ENCODE assay signal across 15 cellular contexts in the genomic region with DNA sequence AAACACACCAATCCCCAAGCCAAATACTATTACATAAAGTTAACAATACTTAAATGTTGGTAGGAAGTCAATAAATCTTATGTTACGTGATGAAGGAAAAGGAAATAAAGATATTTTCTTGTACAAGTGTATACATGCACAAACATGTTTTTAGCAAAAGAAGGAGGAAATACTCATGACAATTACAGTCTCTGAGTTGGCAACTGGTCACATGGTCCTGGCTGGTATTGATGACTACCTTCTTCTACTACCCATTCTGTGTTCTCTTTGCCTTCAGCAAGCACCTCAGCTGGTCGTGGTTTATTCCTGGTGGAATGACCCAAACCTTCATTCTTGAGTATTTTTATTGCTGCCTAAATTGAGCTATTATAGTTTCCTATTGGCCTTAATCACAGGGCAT.
DNase-seq lines count a peak whose midpoint lies in the region; TF ChIP-seq lines count a peak whose summit lies in the region.
"Had no signal": no experiment of that assay in that cellular context is flagged by ENCODE, and none has a peak within 500 bp of the region (broad histone marks: within the 10 kb centered on the region; RNA-seq: fewer than 3 reads in every experiment).

No MANE protein-coding gene starts in this region.

- no peak overlapping the region for H3K27ac ChIP-seq in caudate nucleus (ENCODE audit: low read depth, low read length)
- H3K27ac ChIP-seq: A549 had no signal

- H3K27ac Mint-ChIP-seq in activated naive CD4-positive, alpha-beta T cell treated with anti-CD3 and anti-CD28 coated beads for 36 hours = peak overlapping the region; percentile 51
- peak overlapping the region; percentile 2 for H3K27ac Mint-ChIP-seq in activated CD4-positive, alpha-beta memory T cell treated with anti-CD3 and anti-CD28 coated beads, Interleukin-2, amount 10 ng/mL, durations not matched to agents 7 days and 5 days
- H3K27ac Mint-ChIP-seq in progenitor cell of endocrine pancreas = peak overlapping the region; percentile 8
- H3K27ac Mint-ChIP-seq: CD4-positive, alpha-beta T cell had no signal

- H3K4me3 ChIP-seq in epithelial cell of esophagus (ENCODE audit: low read length) = no peak overlapping the region
- H3K4me3 ChIP-seq: A549, K562 had no signal

- H3K4me1 Mint-ChIP-seq in activated naive CD4-positive, alpha-beta T cell treated with anti-CD3 and anti-CD28 coated beads for 36 hours (ENCODE audit: low read depth) = peaks cover 9% of the 10 kb centered on the region
- peaks cover 4% of the 10 kb centered on the region for H3K4me1 Mint-ChIP-seq in activated CD4-positive, alpha-beta memory T cell treated with anti-CD3 and anti-CD28 coated beads, Interleukin-2, amount 10 ng/mL, durations not matched to agents 7 days and 5 days
- no peaks in the 10 kb centered on the region for H3K4me1 Mint-ChIP-seq in progenitor cell of endocrine pancreas (ENCODE audit: low read depth)

- peaks cover 66% of the 10 kb centered on the region for H3K36me3 Mint-ChIP-seq in activated naive CD4-positive, alpha-beta T cell treated with anti-CD3 and anti-CD28 coated beads for 36 hours (ENCODE audit: low read depth)
- H3K36me3 Mint-ChIP-seq in activated CD4-positive, alpha-beta memory T cell treated with anti-CD3 and anti-CD28 coated beads, Interleukin-2, amount 10 ng/mL, durations not matched to agents 7 days and 5 days (ENCODE audit: low read depth) = peaks cover 93% of the 10 kb centered on the region
- peaks cover 78% of the 10 kb centered on the region for H3K36me3 Mint-ChIP-seq in progenitor cell of endocrine pancreas (ENCODE audit: insufficient read depth)

- no peak for DNase-seq in activated naive CD4-positive, alpha-beta T cell treated with anti-CD3 and anti-CD28 coated beads for 36 hours
- no peak for DNase-seq in activated naive CD4-positive, alpha-beta T cell treated with anti-CD3 and anti-CD28 coated beads, Interleukin-2, amount 50 U/mL, for 16 hours
- DNase-seq in activated CD4-positive, alpha-beta memory T cell treated with anti-CD3 and anti-CD28 coated beads, Interleukin-2, amount 10 ng/mL, durations not matched to agents 7 days and 5 days = no peak
- DNase-seq in epithelial cell of esophagus (ENCODE audit: low read depth) (peak; percentile 83), progenitor cell of endocrine pancreas (ENCODE audit: low spot score, unreplicated experiment) (no peak), caudate nucleus (lab: John Stamatoyannopoulos, UW) (no peak), Kasumi-1 (lab: John Stamatoyannopoulos, UW) (no peak)
- DNase-seq: Caco-2; CD4-positive, alpha-beta T cell; NCI-H187 treated with DMSO at 0.1 percent for 48 hours; NCI-H226; NCI-H82; OCI-M1 had no signal

- CTCF ChIA-PET in activated naive CD4-positive, alpha-beta T cell treated with anti-CD3 and anti-CD28 coated beads for 36 hours (lab: Charles Lee) = no interaction called here
- CTCF ChIA-PET in activated CD4-positive, alpha-beta memory T cell treated with anti-CD3 and anti-CD28 coated beads, Interleukin-2, amount 10 ng/mL, durations not matched to agents 7 days and 5 days (lab: Charles Lee) = no interaction called here

- intact Hi-C loops in activated naive CD4-positive, alpha-beta T cell treated with anti-CD3 and anti-CD28 coated beads for 36 hours (cut with micrococcal nuclease) = no loop called here

- TF ChIP-seq CTCF in epithelial cell of esophagus (IDR thresholded peaks at IDR 0.05; ENCODE audit: insufficient read depth, low read depth, low read length, missing control alignments) = no peak
- no peak for TF ChIP-seq CTCF in progenitor cell of endocrine pancreas (IDR thresholded peaks at IDR 0.05; ENCODE audit: unreplicated experiment)

- no peak overlapping the region for H3K4me3 Mint-ChIP-seq in activated naive CD4-positive, alpha-beta T cell treated with anti-CD3 and anti-CD28 coated beads for 36 hours
- H3K4me3 Mint-ChIP-seq in activated CD4-positive, alpha-beta memory T cell treated with anti-CD3 and anti-CD28 coated beads, Interleukin-2, amount 10 ng/mL, durations not matched to agents 7 days and 5 days = no peak overlapping the region
- H3K4me3 Mint-ChIP-seq in progenitor cell of endocrine pancreas (ENCODE audit: low read depth) = no peak overlapping the region
- H3K4me3 Mint-ChIP-seq: CD4-positive, alpha-beta T cell had no signal

- no peaks in the 10 kb centered on the region for H3K9me3 Mint-ChIP-seq in activated naive CD4-positive, alpha-beta T cell treated with anti-CD3 and anti-CD28 coated beads for 36 hours
- H3K9me3 Mint-ChIP-seq in activated CD4-positive, alpha-beta memory T cell treated with anti-CD3 and anti-CD28 coated beads, Interleukin-2, amount 10 ng/mL, durations not matched to agents 7 days and 5 days = no peaks in the 10 kb centered on the region
- peaks cover 3% of the 10 kb centered on the region for H3K9me3 Mint-ChIP-seq in progenitor cell of endocrine pancreas (ENCODE audit: low read depth)
- H3K9me3 Mint-ChIP-seq: CD4-positive, alpha-beta T cell had no signal

- H3K27me3 Mint-ChIP-seq in activated naive CD4-positive, alpha-beta T cell treated with anti-CD3 and anti-CD28 coated beads for 36 hours (ENCODE audit: low read depth) = no peaks in the 10 kb centered on the region
- H3K27me3 Mint-ChIP-seq in activated CD4-positive, alpha-beta memory T cell treated with anti-CD3 and anti-CD28 coated beads, Interleukin-2, amount 10 ng/mL, durations not matched to agents 7 days and 5 days = no peaks in the 10 kb centered on the region
- no peaks in the 10 kb centered on the region for H3K27me3 Mint-ChIP-seq in progenitor cell of endocrine pancreas
- H3K27me3 Mint-ChIP-seq: CD4-positive, alpha-beta T cell had no signal

- POLR2A ChIA-PET in activated CD4-positive, alpha-beta memory T cell treated with anti-CD3 and anti-CD28 coated beads, Interleukin-2, amount 10 ng/mL, durations not matched to agents 7 days and 5 days (lab: Charles Lee) = no interaction called here
